ENCODE assay signal across 1 cellular context in genomic region chr7:157018328-157018996, GRCh38.
TF ChIP-seq lines count a peak whose summit lies in the region.

No MANE protein-coding gene starts in this region.

TF ChIP-seq in HepG2, 621 proteins besides CTCF, POLR2A, EP300 and RAD21:
- TF ChIP-seq NR2F1 (CRISPR knock-in tag; IDR thresholded peaks at IDR 0.05) = no peak
- no peak for TF ChIP-seq ZNF512B (CRISPR knock-in tag; IDR thresholded peaks at IDR 0.05; ENCODE audit: borderline replicate concordance)
- no peak for TF ChIP-seq ZSCAN5A (CRISPR knock-in tag; IDR thresholded peaks at IDR 0.05; ENCODE audit: borderline replicate concordance)
- TF ChIP-seq SRSF4 (IDR thresholded peaks at IDR 0.05; ENCODE audit: low read depth, low read length, poor library complexity, severe bottlenecking) = no peak
- TF ChIP-seq PATZ1 (CRISPR knock-in tag; IDR thresholded peaks at IDR 0.05) = no peak
